ENCODE assay signal across 15 cellular contexts in genomic region chrX:135263376-135263775, GRCh38. TPM values are rescaled to one million over a fixed set of nuclear protein-coding genes. Genes with fewer than 3 reads are reported as not detected.
"Had no signal": no experiment of that assay in that cellular context is flagged by ENCODE, and none has a peak within 500 bp of the region (broad histone marks: within the 10 kb centered on the region; RNA-seq: fewer than 3 reads in every experiment).

No MANE protein-coding gene starts in this region.

RNA-seq across cellular contexts. Expression of gene ETDA, which starts 11.5 kb away (rescaled TPM):
- total RNA-seq: activated B cell treated with CpG ODN at 0.5 μM for 24 hours; activated CD4-positive, alpha-beta memory T cell treated with anti-CD3 and anti-CD28 coated beads for 36 hours; activated CD4-positive, alpha-beta memory T cell treated with anti-CD3 and anti-CD28 coated beads, Interleukin-2, amount 10 ng/mL, durations not matched to agents 7 days and 5 days; activated CD4-positive, alpha-beta T cell treated with anti-CD3 and anti-CD28 coated beads for 36 hours; activated CD4-positive, alpha-beta T cell treated with anti-CD3 and anti-CD28 coated beads, Interleukin-2, amount 10 ng/mL, durations not matched to agents 24 days and 14 days; activated CD4-positive, alpha-beta T cell treated with anti-CD3 and anti-CD28 coated beads, Interleukin-2, amount 10 ng/mL, durations not matched to agents 7 days and 5 days; activated CD8-positive, alpha-beta memory T cell treated with anti-CD3 and anti-CD28 coated beads for 36 hours; activated CD8-positive, alpha-beta memory T cell treated with anti-CD3 and anti-CD28 coated beads, Interleukin-2, amount 10 ng/mL, durations not matched to agents 7 days and 5 days; activated CD8-positive, alpha-beta T cell treated with anti-CD3 and anti-CD28 coated beads for 36 hours; activated CD8-positive, alpha-beta T cell treated with anti-CD3 and anti-CD28 coated beads, Interleukin-2, amount 10 ng/mL, durations not matched to agents 7 days and 5 days; T-cell; T-helper 1 cell treated with Interleukin-12 subunit alpha and Interleukin-12 subunit beta and Interleukin-4 antibody, amounts not matched to agents 30 ng/mL and 1 ng/mL, for 36 hours; T-helper 17 cell; T-helper 2 cell treated with Interferon-gamma antibody and Interleukin-4, amounts not matched to agents 100 ng/mL and 5 ng/mL, for 36 hours; WTC11 had no signal

RNA-seq across cellular contexts. Expression of gene ETDC, which starts 45.9 kb away (rescaled TPM):
- total RNA-seq: activated B cell treated with CpG ODN at 0.5 μM for 24 hours; activated CD4-positive, alpha-beta memory T cell treated with anti-CD3 and anti-CD28 coated beads for 36 hours; activated CD4-positive, alpha-beta memory T cell treated with anti-CD3 and anti-CD28 coated beads, Interleukin-2, amount 10 ng/mL, durations not matched to agents 7 days and 5 days; activated CD4-positive, alpha-beta T cell treated with anti-CD3 and anti-CD28 coated beads for 36 hours; activated CD4-positive, alpha-beta T cell treated with anti-CD3 and anti-CD28 coated beads, Interleukin-2, amount 10 ng/mL, durations not matched to agents 24 days and 14 days; activated CD4-positive, alpha-beta T cell treated with anti-CD3 and anti-CD28 coated beads, Interleukin-2, amount 10 ng/mL, durations not matched to agents 7 days and 5 days; activated CD8-positive, alpha-beta memory T cell treated with anti-CD3 and anti-CD28 coated beads for 36 hours; activated CD8-positive, alpha-beta memory T cell treated with anti-CD3 and anti-CD28 coated beads, Interleukin-2, amount 10 ng/mL, durations not matched to agents 7 days and 5 days; activated CD8-positive, alpha-beta T cell treated with anti-CD3 and anti-CD28 coated beads for 36 hours; activated CD8-positive, alpha-beta T cell treated with anti-CD3 and anti-CD28 coated beads, Interleukin-2, amount 10 ng/mL, durations not matched to agents 7 days and 5 days; T-cell; T-helper 1 cell treated with Interleukin-12 subunit alpha and Interleukin-12 subunit beta and Interleukin-4 antibody, amounts not matched to agents 30 ng/mL and 1 ng/mL, for 36 hours; T-helper 17 cell; T-helper 2 cell treated with Interferon-gamma antibody and Interleukin-4, amounts not matched to agents 100 ng/mL and 5 ng/mL, for 36 hours; WTC11 had no signal
